Comparison of ENCODE assay signal across 8 cellular contexts in the genomic region with DNA sequence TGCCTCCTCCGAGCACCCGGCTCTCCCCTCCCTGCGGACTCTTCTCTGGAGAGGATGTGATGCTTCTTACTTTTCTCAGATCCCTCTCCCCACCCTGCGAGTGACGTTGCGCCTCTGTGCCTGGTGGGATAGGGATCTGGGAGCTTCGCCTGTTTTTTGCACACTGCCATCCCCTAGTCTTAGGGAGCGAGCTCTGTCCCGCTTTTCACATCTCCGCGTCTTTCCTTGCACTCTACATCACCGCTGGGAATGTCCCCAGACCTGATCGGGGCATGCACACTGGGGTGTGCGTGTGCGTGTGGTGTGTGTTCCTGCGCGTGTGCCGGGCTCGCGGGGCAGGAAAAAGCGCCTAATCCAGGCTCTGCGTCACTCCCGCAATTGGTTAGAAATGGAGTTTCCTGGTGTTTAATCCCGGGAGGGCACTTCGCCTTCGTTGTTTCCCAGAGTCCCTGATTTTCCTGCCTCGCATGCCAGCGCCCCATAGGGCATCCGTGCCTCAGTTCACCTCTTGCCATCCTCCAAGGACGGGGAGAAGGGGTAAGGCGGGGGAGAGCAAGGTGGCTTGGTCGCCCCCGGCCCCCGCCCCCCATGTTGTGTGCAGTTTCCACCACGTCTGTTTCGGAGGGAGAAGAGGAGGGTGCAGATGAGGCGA. TPM values are rescaled to one million over a fixed set of nuclear protein-coding genes. Genes with fewer than 3 reads are reported as not detected.
DNase-seq lines count a peak whose midpoint lies in the region; ATAC-seq and TF ChIP-seq lines count a peak whose summit lies in the region.

No MANE protein-coding gene starts in this region.

- H3K4me3 ChIP-seq in LNCaP clone FGC (ENCODE audit: low read depth, low read length) (peak overlapping the region; percentile 66), mononuclear cell (ENCODE audit: low read length) (peak overlapping the region; percentile 67)

- DNase-seq in AG08396 (ENCODE audit: low spot score) (peak; percentile 27), LNCaP clone FGC (ENCODE audit: low read depth) (no peak), ecto neural progenitor cell (ENCODE audit: low spot score) (peak; percentile 48), ureter (ENCODE audit: low spot score) (peak; percentile 58), DMS153 (lab: John Stamatoyannopoulos, UW) (no peak)

- H3K9me3 ChIP-seq in mononuclear cell (ENCODE audit: low read depth, low read length) = no peaks in the 10 kb centered on the region

- H3K4me1 ChIP-seq in mononuclear cell (ENCODE audit: insufficient read depth, low read length) = peaks cover 47% of the 10 kb centered on the region

- no peaks in the 10 kb centered on the region for H3K27me3 ChIP-seq in mononuclear cell (ENCODE audit: insufficient read depth, low read length)

- ATAC-seq in HG03439 (IDR thresholded peaks at IDR 0.05; ENCODE audit: unreplicated experiment) = no peak
- no peak for ATAC-seq in HG02623 (IDR thresholded peaks at IDR 0.05; ENCODE audit: unreplicated experiment)

- TF ChIP-seq CTCF in LNCaP clone FGC (IDR thresholded peaks at IDR 0.05; ENCODE audit: control insufficient read depth, extremely low read depth, insufficient read depth) = no peak

RNA-seq across cellular contexts. Expression of a gene that starts 0.9 kb away (rescaled TPM):
- total RNA-seq in mononuclear cell (72.6 TPM), ureter (191 TPM)

Comparison
In these comparisons a context has a peak if more than half of its experiments do, and no peak if none do; other contexts are left out.
1. DNase-seq: peak in AG08396 (single experiment), ecto neural progenitor cell (single experiment) and ureter (single experiment); none in LNCaP clone FGC (single experiment) and DMS153 (single experiment).